ENCODE assay signal across 12 cellular contexts in genomic region chr9:112013261-112013660, GRCh38.
DNase-seq lines count a peak whose midpoint lies in the region; ATAC-seq and TF ChIP-seq lines count a peak whose summit lies in the region.
"Had no signal": no experiment of that assay in that cellular context is flagged by ENCODE, and none has a peak within 500 bp of the region (broad histone marks: within the 10 kb centered on the region; RNA-seq: fewer than 3 reads in every experiment).

No MANE protein-coding gene starts in this region.

- TF ChIP-seq CTCF in CD14-positive monocyte (IDR thresholded peaks at IDR 0.05) (no peak), breast epithelium (IDR thresholded peaks at IDR 0.05) (no peak), osteocyte (IDR thresholded peaks at IDR 0.05) (no peak)

- no peaks in the 10 kb centered on the region for H3K27me3 ChIP-seq in breast epithelium
- H3K27me3 ChIP-seq: ovary had no signal

- H3K27me3 Mint-ChIP-seq in CD14-positive monocyte (ENCODE audit: low read depth in 3 of 3) (peaks cover 6 to 9% (median 7%) of the 10 kb centered on the region in 3 donors), osteocyte (ENCODE audit: unreplicated experiment) (no peaks in the 10 kb centered on the region)
- H3K27me3 Mint-ChIP-seq: activated naive CD8-positive, alpha-beta T cell had no signal

- H3K27ac ChIP-seq in breast epithelium, result peak overlapping the region; percentile 74 to 75
- H3K27ac ChIP-seq: ovary had no signal

- TF ChIP-seq POLR2A in breast epithelium (IDR thresholded peaks at IDR 0.05), result no peak
- TF ChIP-seq POLR2A in GM18505 (IDR thresholded peaks at IDR 0.05; ENCODE audit: borderline replicate concordance, extremely low read depth, insufficient read depth, insufficient read length), result no peak
- no peak for TF ChIP-seq POLR2A in erythroblast (IDR thresholded peaks at IDR 0.05; ENCODE audit: low read length)

- H3K9me3 ChIP-seq in breast epithelium, result no peaks in the 10 kb centered on the region
- H3K9me3 ChIP-seq: ovary had no signal

- ATAC-seq in GM18505 (IDR thresholded peaks at IDR 0.05; ENCODE audit: unreplicated experiment), result no peak

- H3K4me3 Mint-ChIP-seq in CD14-positive monocyte (peak overlapping the region in 1 of 2 donors; percentile 9), osteocyte (ENCODE audit: unreplicated experiment) (no peak overlapping the region)
- H3K4me3 Mint-ChIP-seq: activated CD4-positive, alpha-beta memory T cell treated with anti-CD3 and anti-CD28 coated beads, Interleukin-2, amount 10 ng/mL, durations not matched to agents 7 days and 5 days; activated naive CD8-positive, alpha-beta T cell had no signal

- peaks cover 54% of the 10 kb centered on the region for H3K4me1 Mint-ChIP-seq in CD14-positive monocyte
- H3K4me1 Mint-ChIP-seq in osteocyte (ENCODE audit: unreplicated experiment), result peaks cover 31% of the 10 kb centered on the region

- H3K36me3 ChIP-seq in breast epithelium, result no peaks in the 10 kb centered on the region
- H3K36me3 ChIP-seq: ovary had no signal

- intact Hi-C loops in CD14-positive monocyte (cut with micrococcal nuclease) (loop anchor here in 1 of 2 donors (5.0 kb wide), 1 partner anchor 44 kb away; no protein-coding TSS in a partner anchor), breast epithelium (cut with DNase I; ENCODE audit: low total_unique reads) (no loop called here)

- H3K27ac Mint-ChIP-seq in CD14-positive monocyte (peak overlapping the region; percentile 40 to 88 (median 80)), osteocyte (ENCODE audit: unreplicated experiment) (peak overlapping the region; percentile 92)
- H3K27ac Mint-ChIP-seq: activated CD4-positive, alpha-beta memory T cell treated with anti-CD3 and anti-CD28 coated beads, Interleukin-2, amount 10 ng/mL, durations not matched to agents 7 days and 5 days; activated naive CD8-positive, alpha-beta T cell had no signal

- H3K4me1 ChIP-seq in breast epithelium, result no peaks in the 10 kb centered on the region

- H3K9me3 Mint-ChIP-seq in CD14-positive monocyte (peaks cover 0 to 1% (median 0%) of the 10 kb centered on the region in 7 donors), osteocyte (ENCODE audit: unreplicated experiment) (no peaks in the 10 kb centered on the region)
- H3K9me3 Mint-ChIP-seq: activated CD4-positive, alpha-beta memory T cell treated with anti-CD3 and anti-CD28 coated beads, Interleukin-2, amount 10 ng/mL, durations not matched to agents 7 days and 5 days had no signal

- H3K36me3 Mint-ChIP-seq in CD14-positive monocyte (no peaks in the 10 kb centered on the region), osteocyte (ENCODE audit: unreplicated experiment) (no peaks in the 10 kb centered on the region)
- H3K36me3 Mint-ChIP-seq: activated naive CD8-positive, alpha-beta T cell had no signal

- H3K4me3 ChIP-seq in breast epithelium, result no peak overlapping the region
- H3K4me3 ChIP-seq: ovary had no signal

- no peak for DNase-seq in CD14-positive monocyte (ENCODE audit: low spot score)
- peak; percentile 86 for DNase-seq in MV-4-11 (lab: John Stamatoyannopoulos, UW)
- DNase-seq in breast epithelium (ENCODE audit: low spot score in 2 of 2), result no peak
- no peak for DNase-seq in osteocyte (ENCODE audit: extremely low spot score, unreplicated experiment)
- no peak for DNase-seq in erythroblast (lab: John Stamatoyannopoulos, UW)
- DNase-seq in cerebellum (ENCODE audit: low spot score), result no peak
- DNase-seq in NCI-H1048 (lab: John Stamatoyannopoulos, UW), result no peak
- DNase-seq: activated CD4-positive, alpha-beta memory T cell treated with anti-CD3 and anti-CD28 coated beads, Interleukin-2, amount 10 ng/mL, durations not matched to agents 7 days and 5 days; COR-L47; ovary had no signal
